In genomic region chr2:42905341-42906114, GRCh38 we compare ENCODE assay signal across 9 cellular contexts.
DNase-seq lines count a peak whose midpoint lies in the region; ATAC-seq and TF ChIP-seq lines count a peak whose summit lies in the region.
"Had no signal": no experiment of that assay in that cellular context is flagged by ENCODE, and none has a peak within 500 bp of the region (broad histone marks: within the 10 kb centered on the region; RNA-seq: fewer than 3 reads in every experiment).

No MANE protein-coding gene starts in this region.

- no peak overlapping the region for H2BK5ac ChIP-seq in IMR-90 (ENCODE audit: low read depth, low read length, poor library complexity, severe bottlenecking)

- no peak overlapping the region for H3K9ac ChIP-seq in IMR-90 (ENCODE audit: low read depth, low read length)

- peak overlapping the region; percentile 45; the same call in 1 of the 2 replicates for H4K5ac ChIP-seq in IMR-90 (ENCODE audit: low read depth, low read length)

- peaks cover 20% of the 10 kb centered on the region for H3K9me1 ChIP-seq in IMR-90 (ENCODE audit: insufficient read depth, low read length)

- no peak overlapping the region for H3K56ac ChIP-seq in IMR-90 (ENCODE audit: extremely low read depth, insufficient read depth, low read length)

- no peaks in the 10 kb centered on the region for H3K36me3 ChIP-seq in IMR-90 (ENCODE audit: control insufficient read depth, insufficient read depth, low read length)
- no peaks in the 10 kb centered on the region for H3K36me3 ChIP-seq in thoracic aorta

- H2BK120ac ChIP-seq in IMR-90 (ENCODE audit: low read depth, low read length): peak overlapping the region; percentile 13; the same call in 1 of the 2 replicates

- no peak overlapping the region for H3K4me3 ChIP-seq in IMR-90 (ENCODE audit: insufficient read depth, low read depth, low read length)
- H3K4me3 ChIP-seq in thoracic aorta: no peak overlapping the region

- in situ Hi-C loops in IMR-90 (cut with MboI; ENCODE audit: low sequenced_read_pairs): no loop called here

- H3K14ac ChIP-seq in IMR-90 (replicated peaks; ENCODE audit: low read depth, low read length): no peak overlapping the region

- intact Hi-C loops in IMR-90 (cut with micrococcal nuclease): no loop called here

- dilution Hi-C loops in IMR-90 (cut with HindIII; ENCODE audit: low sequenced_read_pairs, unreplicated experiment): no loop called here

- no peak for DNase-seq in IMR-90
- DNase-seq in chondrocyte (ENCODE audit: low spot score): no peak
- DNase-seq in left kidney (ENCODE audit: low read depth, low spot score): peak; percentile 83
- DNase-seq in thoracic aorta (ENCODE audit: low spot score): no peak
- no peak for DNase-seq in HuH-7 (ENCODE audit: low spot score)
- DNase-seq in natural killer cell treated with Interleukin-12 subunit alpha and Interleukin-12 subunit beta and Interleukin-15 and Interleukin-18, amount 100 ng/mL, for 72 hours (ENCODE audit: low spot score): no peak
- no peak for DNase-seq in RPMI8226
- DNase-seq: HCEC 1CT had no signal

- peak overlapping the region; percentile 3; the same call in 1 of the 2 replicates for H3K18ac ChIP-seq in IMR-90 (ENCODE audit: low read depth, low read length)

- no peaks in the 10 kb centered on the region for H3K27me3 Mint-ChIP-seq in chondrocyte (ENCODE audit: low read depth)
- H3K27me3 Mint-ChIP-seq in natural killer cell treated with Interleukin-12 subunit alpha and Interleukin-12 subunit beta and Interleukin-15 and Interleukin-18, amount 100 ng/mL, for 72 hours: peaks cover 5 to 9% of the 10 kb centered on the region in 2 donors

- no peak overlapping the region; the same call in 1 of the 2 replicates for H4K91ac ChIP-seq in IMR-90 (ENCODE audit: insufficient read depth, low read depth, low read length)

- no peak overlapping the region for H4K8ac ChIP-seq in IMR-90 (ENCODE audit: low read depth in 2 of 2, low read length in 2 of 2)

- H3K4me3 Mint-ChIP-seq in chondrocyte (ENCODE audit: unreplicated experiment): no peak overlapping the region
- no peak overlapping the region for H3K4me3 Mint-ChIP-seq in natural killer cell treated with Interleukin-12 subunit alpha and Interleukin-12 subunit beta and Interleukin-15 and Interleukin-18, amount 100 ng/mL, for 72 hours

- H3K36me3 Mint-ChIP-seq in chondrocyte (ENCODE audit: low read depth): no peaks in the 10 kb centered on the region
- no peaks in the 10 kb centered on the region for H3K36me3 Mint-ChIP-seq in natural killer cell treated with Interleukin-12 subunit alpha and Interleukin-12 subunit beta and Interleukin-15 and Interleukin-18, amount 100 ng/mL, for 72 hours

- H4K20me1 ChIP-seq in IMR-90 (ENCODE audit: insufficient read depth, low read length): no peaks in the 10 kb centered on the region

- POLR2A ChIA-PET in IMR-90 (lab: Charles Lee; ENCODE audit: unreplicated experiment): no interaction called here

- no peak overlapping the region for H3K4me2 ChIP-seq in IMR-90 (ENCODE audit: low read depth, low read length)

- no peak overlapping the region for H3K27ac Mint-ChIP-seq in chondrocyte (ENCODE audit: unreplicated experiment)
- H3K27ac Mint-ChIP-seq in natural killer cell treated with Interleukin-12 subunit alpha and Interleukin-12 subunit beta and Interleukin-15 and Interleukin-18, amount 100 ng/mL, for 72 hours: no peak overlapping the region

- no peak overlapping the region for H3K4ac ChIP-seq in IMR-90 (ENCODE audit: low read depth, low read length)

- WGBS in IMR-90 (ENCODE audit: extremely low coverage in 2 of 2, insufficient read length in 1 of 2), 2 experiments: 69% methylated on average over 11 of the region's 25 CpGs; no CpG with 5 or more reads in 1 of the 2 experiments

- H2BK15ac ChIP-seq in IMR-90 (ENCODE audit: low read depth, low read length): no peak overlapping the region

- H3K9me3 ChIP-seq in IMR-90 (ENCODE audit: control insufficient read depth, insufficient read depth, low read length) (no peaks in the 10 kb centered on the region), thoracic aorta (no peaks in the 10 kb centered on the region)

- no peak overlapping the region for H2BK20ac ChIP-seq in IMR-90 (ENCODE audit: low read depth, low read length)

- no peaks in the 10 kb centered on the region for H3K9me3 Mint-ChIP-seq in chondrocyte (ENCODE audit: low read depth)
- no peaks in the 10 kb centered on the region for H3K9me3 Mint-ChIP-seq in natural killer cell treated with Interleukin-12 subunit alpha and Interleukin-12 subunit beta and Interleukin-15 and Interleukin-18, amount 100 ng/mL, for 72 hours

- peak overlapping the region; percentile 53 for H2AK5ac ChIP-seq in IMR-90 (ENCODE audit: low read depth, low read length)

- no peak for TF ChIP-seq CTCF in IMR-90 (conservative IDR thresholded peaks at IDR 0.05; ENCODE audit: low read depth, low read length)
- TF ChIP-seq CTCF in chondrocyte (IDR thresholded peaks at IDR 0.05): peak; percentile 54
- peak; percentile 30 for TF ChIP-seq CTCF in thoracic aorta (IDR thresholded peaks at IDR 0.05)

- H3K27me3 ChIP-seq in IMR-90 (ENCODE audit: control insufficient read depth, insufficient read depth, low read length) (no peaks in the 10 kb centered on the region), thoracic aorta (replicated peaks; ENCODE audit: insufficient read depth) (no peaks in the 10 kb centered on the region)

- H3K4me1 Mint-ChIP-seq in chondrocyte (ENCODE audit: low read depth): peaks cover 61% of the 10 kb centered on the region
- peaks cover 0 to 5% of the 10 kb centered on the region in 2 donors for H3K4me1 Mint-ChIP-seq in natural killer cell treated with Interleukin-12 subunit alpha and Interleukin-12 subunit beta and Interleukin-15 and Interleukin-18, amount 100 ng/mL, for 72 hours (ENCODE audit: low read depth in 2 of 2)

- no TSS peak for BruUV-seq in IMR-90 (replicated peaks; lab: Mats Ljungman, UMichigan)

- H2AFZ ChIP-seq in IMR-90 (replicated peaks; ENCODE audit: low read length, poor library complexity): no peak overlapping the region

- CTCF ChIA-PET in IMR-90 (lab: Yijun Ruan, JAX): no interaction called here

- no peak overlapping the region for H3K27ac ChIP-seq in IMR-90 (ENCODE audit: insufficient read depth, low read length)
- H3K27ac ChIP-seq in thoracic aorta: peak overlapping the region; percentile 93

- 0 out of 2 replicates have a peak overlapping the region, but pooled peaks have one; percentile 62 for H3K23ac ChIP-seq in IMR-90 (ENCODE audit: low read depth, low read length)

- peaks cover 31% of the 10 kb centered on the region for H3K4me1 ChIP-seq in IMR-90 (ENCODE audit: control insufficient read depth, insufficient read depth, low read length)
- peaks cover 38 to 96% of the 10 kb centered on the region in 2 donors for H3K4me1 ChIP-seq in thoracic aorta (ENCODE audit: control insufficient read depth in 1 of 2, low read depth in 2 of 2)

- H3K79me1 ChIP-seq in IMR-90 (ENCODE audit: low read depth in 1 of 2, low read length in 2 of 2): no peaks in the 10 kb centered on the region

- no peak for ATAC-seq in IMR-90 (ENCODE audit: low read depth)
- ATAC-seq in thoracic aorta (ENCODE audit: insufficient number of reproducible peaks, low FRiP score, low read depth): no peak
- ATAC-seq in GM21529 (IDR thresholded peaks at IDR 0.05; ENCODE audit: unreplicated experiment): no peak
- no peak for ATAC-seq in natural killer cell treated with Interleukin-12 subunit alpha and Interleukin-12 subunit beta and Interleukin-15 and Interleukin-18, amount 100 ng/mL, for 72 hours

- no peak for TF ChIP-seq POLR2A in IMR-90 (IDR thresholded peaks at IDR 0.05; ENCODE audit: low read depth, low read length)

- no peak for TF ChIP-seq RAD21 in IMR-90 (IDR thresholded peaks at IDR 0.05; ENCODE audit: low read length)

- peak overlapping the region; percentile 21 for H2AK9ac ChIP-seq in IMR-90 (replicated peaks; ENCODE audit: low read depth, low read length, poor library complexity)

TF ChIP-seq in IMR-90, 13 proteins besides CTCF, POLR2A, EP300 and RAD21:
- TF ChIP-seq RFX5 (IDR thresholded peaks at IDR 0.05; ENCODE audit: low read depth, low read length) (no peak), RCOR1 (IDR thresholded peaks at IDR 0.05; ENCODE audit: insufficient replicate concordance, low read length) (no peak), MAFK (IDR thresholded peaks at IDR 0.05; ENCODE audit: low read depth, low read length) (no peak), ELK1 (IDR thresholded peaks at IDR 0.05; ENCODE audit: borderline replicate concordance, low read depth, low read length) (no peak)
